In the genomic region with DNA sequence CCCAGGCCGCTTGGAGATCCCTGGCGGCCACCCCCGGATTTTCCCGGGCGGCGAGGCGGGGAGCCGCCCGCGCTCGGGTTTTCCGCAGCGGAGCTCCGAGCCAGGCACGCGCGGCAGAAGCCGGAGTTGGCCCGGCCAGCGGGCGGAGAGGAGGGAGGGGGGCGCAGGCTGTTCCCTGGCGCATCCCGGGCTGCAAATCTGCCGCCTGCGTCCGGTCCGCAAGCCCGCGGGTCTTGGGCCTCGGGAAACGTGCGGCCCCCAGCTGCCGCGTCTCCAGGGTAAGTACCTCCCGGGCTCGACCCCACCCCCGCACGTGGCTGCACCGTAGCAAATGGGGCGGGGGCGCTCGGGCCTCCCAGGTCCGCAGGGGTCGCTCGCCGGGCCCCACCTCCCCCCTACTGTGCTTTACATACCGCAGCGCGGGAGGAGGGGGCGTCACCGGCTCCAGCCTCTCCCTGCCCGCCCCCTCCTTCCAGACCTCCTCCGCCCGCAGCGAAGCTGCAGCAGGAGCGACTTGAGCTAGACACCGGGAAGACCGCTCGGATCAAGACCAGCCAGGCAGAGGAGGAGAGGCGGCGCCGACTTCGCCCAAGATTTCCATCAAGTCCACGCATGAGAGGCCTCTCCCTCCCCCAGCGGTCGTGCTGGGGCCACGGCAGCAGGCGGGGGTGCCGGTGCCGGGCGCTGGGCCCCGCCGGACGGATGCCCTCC, we compare ENCODE assay signal across 8 cellular contexts. TPM values are rescaled to one million over a fixed set of nuclear protein-coding genes. Genes with fewer than 3 reads are reported as not detected.
DNase-seq lines count a peak whose midpoint lies in the region; ATAC-seq and TF ChIP-seq lines count a peak whose summit lies in the region.

No MANE protein-coding gene starts in this region.

- POLR2A ChIA-PET in AG04450 (lab: Yijun Ruan, JAX) = interaction anchor here (0.9 to 1.9 kb wide), 4 partner anchors 24 to 238 kb away, joined by 3 to 11 read pairs (median 5); a partner anchor contains a TSS

- H3K27ac ChIP-seq in AG04450 (ENCODE audit: low read depth, low read length) = peak overlapping the region; percentile 47
- peak overlapping the region; percentile 12 for H3K27ac ChIP-seq in HUES48 (ENCODE audit: low read depth, low read length)
- H3K27ac ChIP-seq in ectodermal cell (ENCODE audit: insufficient read depth, low read depth, low read length, poor library complexity, severe bottlenecking) = no peak overlapping the region
- H3K27ac ChIP-seq in mesodermal cell (ENCODE audit: low read depth, low read length, severe bottlenecking) = peak overlapping the region; percentile 91

- H3K27me3 ChIP-seq in AG04450 (ENCODE audit: control insufficient read depth, insufficient read depth, low read length) (no peaks in the 10 kb centered on the region), HUES48 (ENCODE audit: control insufficient read depth, insufficient read depth, low read length) (peaks cover 24% of the 10 kb centered on the region), ectodermal cell (ENCODE audit: control insufficient read depth, insufficient read depth, low read length, poor library complexity, severe bottlenecking) (peaks cover 58% of the 10 kb centered on the region), HAP-1 (ENCODE audit: low read depth) (no peaks in the 10 kb centered on the region)

- H3K4me1 ChIP-seq in HUES48 (ENCODE audit: control insufficient read depth, insufficient read depth, low read length) (peaks cover 17% of the 10 kb centered on the region; the same call in 1 of the 2 replicates), ectodermal cell (ENCODE audit: control insufficient read depth, insufficient read depth, low read length) (peaks cover 14% of the 10 kb centered on the region), mesodermal cell (ENCODE audit: control insufficient read depth, insufficient read depth, low read length, poor library complexity, severe bottlenecking) (peaks cover 18% of the 10 kb centered on the region), HAP-1 (peaks cover 2% of the 10 kb centered on the region; the same call in 1 of the 2 replicates)

- peaks cover 11% of the 10 kb centered on the region; the same call in 1 of the 2 replicates for H3K36me3 ChIP-seq in HUES48 (ENCODE audit: control insufficient read depth, insufficient read depth, low read length)
- peaks cover 1% of the 10 kb centered on the region for H3K36me3 ChIP-seq in ectodermal cell (ENCODE audit: control insufficient read depth, insufficient read depth, low read length)
- peaks cover 34% of the 10 kb centered on the region for H3K36me3 ChIP-seq in mesodermal cell (ENCODE audit: control insufficient read depth, insufficient read depth, low read length)
- peaks cover 7% of the 10 kb centered on the region for H3K36me3 ChIP-seq in HAP-1 (replicated peaks)

- DNase-seq in AG04450 (ENCODE audit: low read depth, low spot score) = no peak
- no peak for DNase-seq in NCI-H1092 (lab: John Stamatoyannopoulos, UW)
- DNase-seq in HAP-1 (ENCODE audit: low spot score in 2 of 2) = no peak

- peak overlapping the region; percentile 60; the same call in 1 of the 2 replicates for H3K9ac ChIP-seq in HUES48 (ENCODE audit: low read depth, low read length)

- ATAC-seq in HG03342 (IDR thresholded peaks at IDR 0.05; ENCODE audit: unreplicated experiment) (no peak), GM19455 (IDR thresholded peaks at IDR 0.05; ENCODE audit: unreplicated experiment) (no peak)

- TF ChIP-seq CTCF in AG04450 (IDR thresholded peaks at IDR 0.05; ENCODE audit: low read depth, low read length) = no peak

- H3K9me3 ChIP-seq in AG04450 (ENCODE audit: control insufficient read depth, insufficient read depth, low read length) (no peaks in the 10 kb centered on the region; the same call in 1 of the 2 replicates), HUES48 (ENCODE audit: control insufficient read depth, insufficient read depth, low read length) (no peaks in the 10 kb centered on the region), ectodermal cell (ENCODE audit: control insufficient read depth, low read length) (no peaks in the 10 kb centered on the region), mesodermal cell (ENCODE audit: control insufficient read depth, low read length) (no peaks in the 10 kb centered on the region), HAP-1 (no peaks in the 10 kb centered on the region)

- in situ Hi-C loops in HAP-1 (cut with MboI; ENCODE audit: low sequenced_read_pairs) = no loop called here

- 1% methylated on average over 75 of the region's 75 CpGs for WGBS in ectodermal cell, 2 experiments
- WGBS in mesodermal cell (ENCODE audit: insufficient coverage in 2 of 2), 2 experiments = 0 to 1% methylated on average over 46 to 63 of the region's 75 CpGs

- CTCF ChIA-PET in AG04450 (lab: Charles Lee) = interaction anchor here (0.6 to 2.0 kb wide), 4 partner anchors 8 to 338 kb away, joined by 3 to 6 read pairs (median 3); no protein-coding TSS in a partner anchor

- H3K4me3 ChIP-seq in AG04450 (ENCODE audit: low read depth, low read length) (peak overlapping the region; percentile 68), HUES48 (ENCODE audit: low read depth, low read length) (peak overlapping the region; percentile 65), ectodermal cell (ENCODE audit: insufficient read depth, low read depth, low read length) (peak overlapping the region; percentile 32), mesodermal cell (ENCODE audit: extremely low read depth, insufficient read depth, low read length, poor library complexity, severe bottlenecking) (peak overlapping the region; percentile 76), HAP-1 (no peak overlapping the region)

RNA-seq across cellular contexts. Expression of a gene that starts 1.6 kb away (rescaled TPM):
- 9.8 and 10.5 TPM in 2 replicates for polyA plus RNA-seq in AG04450 (2011; rRNA removed)
- 5.5 and 6.2 TPM in 2 replicates for polyA minus RNA-seq in AG04450 (2011; rRNA and poly(A)+ RNA removed)
- 1.3 TPM for polyA plus RNA-seq in ectodermal cell (2013, experiment 1 of 4)
- polyA plus RNA-seq in ectodermal cell (2013, experiment 2 of 4) = 1.1 TPM
- polyA plus RNA-seq in ectodermal cell (2013, experiment 3 of 4) = 0.85 TPM
- polyA plus RNA-seq in ectodermal cell (2013, experiment 4 of 4) = 1.0 TPM
- polyA plus RNA-seq in mesodermal cell (2013, experiment 1 of 2) = 34.0 TPM
- 37.8 TPM for polyA plus RNA-seq in mesodermal cell (2013, experiment 2 of 2)

RNA-seq across cellular contexts. Expression of a gene that starts 59.6 kb away (rescaled TPM):
- 39.7 and 45.6 TPM in 2 replicates for polyA plus RNA-seq in AG04450 (2011; rRNA removed)
- 31.5 and 36.5 TPM in 2 replicates for polyA minus RNA-seq in AG04450 (2011; rRNA and poly(A)+ RNA removed)
- 101 TPM for polyA plus RNA-seq in ectodermal cell (2013, experiment 1 of 4)
- 95.4 TPM for polyA plus RNA-seq in ectodermal cell (2013, experiment 2 of 4)
- 76.3 TPM for polyA plus RNA-seq in ectodermal cell (2013, experiment 3 of 4)
- 83.7 TPM for polyA plus RNA-seq in ectodermal cell (2013, experiment 4 of 4)
- 100 TPM for polyA plus RNA-seq in mesodermal cell (2013, experiment 1 of 2)
- polyA plus RNA-seq in mesodermal cell (2013, experiment 2 of 2) = 99.0 TPM
